23 cellular contexts compared by ENCODE assay signal in the genomic region with DNA sequence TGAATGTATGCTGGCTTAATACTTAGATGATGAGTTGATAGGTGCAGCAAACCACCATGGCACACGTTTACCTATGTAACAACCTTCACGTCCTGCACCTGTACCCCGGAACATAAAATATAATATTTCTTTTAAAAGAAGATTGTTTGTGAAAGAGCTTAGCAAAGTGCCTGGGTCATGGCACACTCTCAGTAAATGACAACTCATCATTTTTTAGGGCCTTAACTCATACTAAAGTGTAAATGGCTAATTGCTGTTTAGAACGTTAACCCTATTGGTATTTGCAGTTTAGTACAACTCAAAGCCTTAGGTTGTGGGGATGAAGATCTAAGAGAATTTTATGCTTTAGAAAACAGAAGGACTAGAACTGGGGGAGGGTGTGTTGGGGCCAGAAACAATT.
"Had no signal": no experiment of that assay in that cellular context is flagged by ENCODE, and none has a peak within 500 bp of the region (broad histone marks: within the 10 kb centered on the region; RNA-seq: fewer than 3 reads in every experiment).

No MANE protein-coding gene starts in this region.

- DNase-seq: activated B cell treated with CpG ODN at 0.5 μM for 24 hours; activated CD4-positive, alpha-beta memory T cell treated with anti-CD3 and anti-CD28 coated beads, Interleukin-2, amount 10 ng/mL, durations not matched to agents 7 days and 5 days; activated CD4-positive, alpha-beta T cell treated with anti-CD3 and anti-CD28 coated beads for 4 hours; activated naive CD4-positive, alpha-beta T cell treated with Interleukin-2 at 50 U/mL for 16 hours; activated naive CD8-positive, alpha-beta T cell treated with anti-CD3 and anti-CD28 coated beads, Interleukin-2, amount 10 ng/mL, durations not matched to agents 7 days and 5 days; activated T-cell treated with anti-CD3 and anti-CD28 coated beads, Interleukin-2, amount 50 U/mL, for 24 hours; amygdala; body of pancreas; erythroblast; naive thymus-derived CD4-positive, alpha-beta T cell; stimulated activated naive CD8-positive, alpha-beta T cell treated with anti-CD3 and anti-CD28 coated beads, Interleukin-15, Interleukin-2, amounts not matched to agents 100 U/mL and 50 U/mL, for 24 hours; substantia nigra; T-cell; T-helper 9 cell had no signal

- H3K9me3 Mint-ChIP-seq: activated B cell treated with CpG ODN at 0.5 μM for 24 hours; activated CD4-positive, alpha-beta memory T cell treated with anti-CD3 and anti-CD28 coated beads, Interleukin-2, amount 10 ng/mL, durations not matched to agents 7 days and 5 days; activated naive CD8-positive, alpha-beta T cell treated with anti-CD3 and anti-CD28 coated beads, Interleukin-2, amount 10 ng/mL, durations not matched to agents 7 days and 5 days; activated T-cell treated with anti-CD3 and anti-CD28 coated beads, Interleukin-2, amount 50 U/mL, for 24 hours; activated T-helper 2 cell treated with anti-CD3 and anti-CD28 coated beads, Interferon-gamma antibody, Interleukin-2, Interleukin-4, amounts not matched to agents 10 μg/mL and 5 μg/mL and 100 μg/mL, durations not matched to agents 14 hours and 24 hours and 36 hours; naive thymus-derived CD4-positive, alpha-beta T cell; T-cell had no signal

- H3K4me3 Mint-ChIP-seq: activated B cell treated with CpG ODN at 0.5 μM for 24 hours; activated CD4-positive, alpha-beta memory T cell treated with anti-CD3 and anti-CD28 coated beads, Interleukin-2, amount 10 ng/mL, durations not matched to agents 7 days and 5 days; activated naive CD8-positive, alpha-beta T cell treated with anti-CD3 and anti-CD28 coated beads, Interleukin-2, amount 10 ng/mL, durations not matched to agents 7 days and 5 days; activated T-cell treated with anti-CD3 and anti-CD28 coated beads, Interleukin-2, amount 50 U/mL, for 24 hours; naive thymus-derived CD4-positive, alpha-beta T cell; T-cell had no signal

- H3K9ac ChIP-seq: parathyroid adenoma had no signal

- H3K27ac Mint-ChIP-seq: activated B cell treated with CpG ODN at 0.5 μM for 24 hours; activated CD4-positive, alpha-beta memory T cell treated with anti-CD3 and anti-CD28 coated beads, Interleukin-2, amount 10 ng/mL, durations not matched to agents 7 days and 5 days; activated naive CD8-positive, alpha-beta T cell treated with anti-CD3 and anti-CD28 coated beads, Interleukin-2, amount 10 ng/mL, durations not matched to agents 7 days and 5 days; activated T-cell treated with anti-CD3 and anti-CD28 coated beads, Interleukin-2, amount 50 U/mL, for 24 hours; activated T-helper 2 cell treated with anti-CD3 and anti-CD28 coated beads, Interferon-gamma antibody, Interleukin-2, Interleukin-4, amounts not matched to agents 10 μg/mL and 5 μg/mL and 100 μg/mL, durations not matched to agents 14 hours and 24 hours and 36 hours; naive thymus-derived CD4-positive, alpha-beta T cell; T-cell had no signal

- FAIRE-seq: colon, endometrium, frontal cortex, keratinocyte had no signal

- H3K79me2 ChIP-seq: parathyroid adenoma had no signal

- H3K27me3 ChIP-seq: body of pancreas, tibial nerve had no signal

- H3K27me3 Mint-ChIP-seq: activated B cell treated with CpG ODN at 0.5 μM for 24 hours; activated CD4-positive, alpha-beta memory T cell treated with anti-CD3 and anti-CD28 coated beads, Interleukin-2, amount 10 ng/mL, durations not matched to agents 7 days and 5 days; activated naive CD8-positive, alpha-beta T cell treated with anti-CD3 and anti-CD28 coated beads, Interleukin-2, amount 10 ng/mL, durations not matched to agents 7 days and 5 days; activated T-cell treated with anti-CD3 and anti-CD28 coated beads, Interleukin-2, amount 50 U/mL, for 24 hours; naive thymus-derived CD4-positive, alpha-beta T cell; T-cell had no signal

- H3K4me1 ChIP-seq: parathyroid adenoma, tibial nerve had no signal

- H3K9me3 ChIP-seq: body of pancreas, tibial nerve had no signal

- H3K4me3 ChIP-seq: body of pancreas, lung, tibial nerve had no signal

- H3K4me1 Mint-ChIP-seq: activated naive CD8-positive, alpha-beta T cell treated with anti-CD3 and anti-CD28 coated beads, Interleukin-2, amount 10 ng/mL, durations not matched to agents 7 days and 5 days had no signal

- ATAC-seq: body of pancreas; left lobe of liver; naive thymus-derived CD4-positive, alpha-beta T cell; stimulated activated naive CD8-positive, alpha-beta T cell treated with anti-CD3 and anti-CD28 coated beads, Interleukin-15, Interleukin-2, amounts not matched to agents 100 U/mL and 50 U/mL, for 24 hours; T-cell had no signal

- H3K36me3 ChIP-seq: tibial nerve had no signal

- H2AFZ ChIP-seq: parathyroid adenoma had no signal

- H3K27ac ChIP-seq: body of pancreas, parathyroid adenoma, tibial nerve had no signal
